ENCODE assay signal across 8 cellular contexts in the genomic region with DNA sequence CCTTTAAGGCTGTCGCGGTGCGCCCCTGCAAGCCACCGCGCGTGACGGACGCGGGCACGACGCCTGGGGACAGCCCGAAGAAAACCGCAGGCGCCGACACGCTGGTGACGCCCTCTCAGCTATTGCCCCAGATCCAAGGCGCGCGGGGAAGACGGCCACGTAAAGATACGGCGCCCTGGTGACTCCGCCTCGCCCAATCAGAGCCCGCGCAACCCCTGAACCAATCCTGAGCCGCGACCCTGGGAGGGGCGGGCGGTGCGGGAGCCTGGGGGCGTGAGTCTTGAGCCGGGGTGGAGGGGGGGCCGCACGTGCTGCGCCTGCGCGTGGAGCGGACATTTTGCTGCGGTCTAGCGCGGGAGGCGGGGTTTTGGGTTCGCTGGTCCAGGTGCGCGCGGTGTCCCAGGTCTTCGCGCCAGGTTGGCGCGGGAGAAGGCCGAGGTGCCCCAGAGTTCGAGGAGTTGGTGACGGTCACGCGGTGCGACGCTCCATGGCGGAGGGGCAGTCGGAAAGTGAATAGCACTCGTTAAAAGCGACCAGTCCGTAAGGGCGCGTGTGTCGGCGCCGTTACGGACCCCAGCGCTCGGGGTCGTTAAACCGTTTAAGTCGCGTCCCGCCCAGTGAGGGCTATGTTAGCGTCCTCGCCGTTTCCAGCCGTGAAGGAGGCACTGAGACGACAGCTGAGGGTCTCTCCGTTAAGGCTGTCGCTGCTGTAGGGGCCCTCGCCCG. TPM values are rescaled to one million over a fixed set of nuclear protein-coding genes. Genes with fewer than 3 reads are reported as not detected.
DNase-seq lines count a peak whose midpoint lies in the region; ATAC-seq and TF ChIP-seq lines count a peak whose summit lies in the region.

No MANE protein-coding gene starts in this region.

- no peaks in the 10 kb centered on the region for H3K27me3 ChIP-seq in prostate gland (replicated peaks; ENCODE audit: insufficient read depth)

- no peaks in the 10 kb centered on the region for H3K9me3 ChIP-seq in prostate gland

- intact Hi-C loops in left ventricle myocardium superior (cut with micrococcal nuclease) = no loop called here
- intact Hi-C loops in prostate gland (cut with DNase I) = loop anchor here (2.0 kb wide), 1 partner anchor 50 kb away; a partner anchor contains a TSS

- peak; percentile 99 for ATAC-seq in HG02884 (IDR thresholded peaks at IDR 0.05; ENCODE audit: unreplicated experiment)
- peak; percentile 100 for ATAC-seq in left ventricle myocardium superior

- TF ChIP-seq POLR2A in GM15510 (IDR thresholded peaks at IDR 0.05; ENCODE audit: borderline replicate concordance, extremely low read depth, insufficient read length) = peak; percentile 77
- TF ChIP-seq POLR2A in prostate gland (IDR thresholded peaks at IDR 0.05) = peak; percentile 77

- H3K27ac ChIP-seq in prostate gland (peak overlapping the region; percentile 79 to 86), urinary bladder (ENCODE audit: low read depth) (peak overlapping the region; percentile 86)

- no peaks in the 10 kb centered on the region for H3K36me3 ChIP-seq in prostate gland
- no peaks in the 10 kb centered on the region for H3K36me3 ChIP-seq in urinary bladder (ENCODE audit: insufficient read depth)

- H3K4me1 ChIP-seq in prostate gland (replicated peaks) = no peaks in the 10 kb centered on the region
- H3K4me1 ChIP-seq in urinary bladder (ENCODE audit: insufficient read depth) = no peaks in the 10 kb centered on the region

- DNase-seq in NCI-H146 treated with DMSO at 0.1 percent for 48 hours (lab: John Stamatoyannopoulos, UW; ENCODE audit: unreplicated experiment) = peak; percentile 85
- peak; percentile 96 to 99 (median 98) for DNase-seq in T-helper 1 cell
- DNase-seq in amygdala (lab: John Stamatoyannopoulos, UW) = peak; percentile 57 to 98 (median 95)
- peak; percentile 99 for DNase-seq in left ventricle myocardium superior
- DNase-seq in prostate gland (ENCODE audit: low spot score) = peak; percentile 98

- H3K4me3 ChIP-seq in prostate gland = peak overlapping the region; percentile 52 to 62
- peak overlapping the region; percentile 54 for H3K4me3 ChIP-seq in urinary bladder (ENCODE audit: low read depth, low read length)

- WGBS in prostate gland = 2% methylated on average over 67 of the region's 87 CpGs
- WGBS in urinary bladder = under 1% methylated on average over 87 of the region's 87 CpGs

- peak in 1 of 4 experiments; percentile 11 for TF ChIP-seq CTCF in prostate gland (IDR thresholded peaks at IDR 0.05)

RNA-seq across cellular contexts. Expression of a gene that starts 15.9 kb away (rescaled TPM):
- total RNA-seq in left ventricle myocardium superior (not detected), prostate gland (1 to 10 TPM; 1.1 to 4.3 TPM), urinary bladder (0.26 TPM)
- polyA plus RNA-seq in urinary bladder = 0.54 TPM

RNA-seq across cellular contexts. Expression of a gene that starts 50.1 kb away (rescaled TPM):
- 241 TPM for total RNA-seq in left ventricle myocardium superior
- 100 to 1,000 TPM in 1 of 2 donors, 10 to 100 TPM in 1; 92.0 to 160 TPM for total RNA-seq in prostate gland
- total RNA-seq in urinary bladder = 128 TPM
- 248 TPM for polyA plus RNA-seq in urinary bladder

Comparison
In these comparisons a context has a peak if more than half of its experiments do, and no peak if none do; other contexts are left out.
1. Peak in every context shown above with its lines: DNase-seq, ATAC-seq, H3K4me3 ChIP-seq and H3K27ac ChIP-seq.